9 cellular contexts compared by ENCODE assay signal in genomic region chr13:104365430-104365829, GRCh38.
"Had no signal": no experiment of that assay in that cellular context is flagged by ENCODE, and none has a peak within 500 bp of the region (broad histone marks: within the 10 kb centered on the region; RNA-seq: fewer than 3 reads in every experiment).

No MANE protein-coding gene starts in this region.

- H3K9me3 ChIP-seq: HAP-1 had no signal

- H3K36me3 ChIP-seq: HAP-1 had no signal

- ATAC-seq: GM23338, HCT116 had no signal

- H3K27ac ChIP-seq: GM23248 had no signal

- H3K4me1 ChIP-seq: HAP-1 had no signal

- H3K4me3 ChIP-seq: GM23248, GM23338, HAP-1 had no signal

- H2AFZ ChIP-seq: GM23248, GM23338 had no signal

- H3K4me2 ChIP-seq: GM23338 had no signal

- H3K9ac ChIP-seq: GM23248 had no signal

- DNase-seq: GM23248, GOT3, H7, H9, HCEC 1CT, HFFc6 had no signal
